ENCODE assay signal across 9 cellular contexts in genomic region chr2:110858135-110858737, GRCh38.
DNase-seq lines count a peak whose midpoint lies in the region; ATAC-seq and TF ChIP-seq lines count a peak whose summit lies in the region.
"Had no signal": no experiment of that assay in that cellular context is flagged by ENCODE, and none has a peak within 500 bp of the region (broad histone marks: within the 10 kb centered on the region; RNA-seq: fewer than 3 reads in every experiment).

No MANE protein-coding gene starts in this region.

- BruUV-seq in A673 (replicated peaks; lab: Mats Ljungman, UMichigan): no TSS peak

- H2AFZ ChIP-seq in MM.1S (ENCODE audit: low read length): 0 out of 2 replicates have a peak overlapping the region, but pooled peaks have one; percentile 2
- H2AFZ ChIP-seq: parathyroid adenoma had no signal

- H3K27me3 ChIP-seq in CD8-positive, alpha-beta T cell (ENCODE audit: insufficient read depth, low read length): no peaks in the 10 kb centered on the region
- H3K27me3 ChIP-seq in MM.1S (replicated peaks; ENCODE audit: insufficient read depth, low read length) (no peaks in the 10 kb centered on the region), A673 (replicated peaks; ENCODE audit: insufficient read depth, low read depth, low read length, poor library complexity) (peaks cover 72% of the 10 kb centered on the region)

- POLR2A ChIA-PET in CD8-positive, alpha-beta T cell (lab: Charles Lee): interaction anchor here (0.8 to 3.1 kb wide), 8 partner anchors 9 to 262 kb away, joined by 3 to 21 read pairs (median 6); partner anchors contain the start of gene BCL2L11
- POLR2A ChIA-PET in A673 (lab: Charles Lee; ENCODE audit: low non-redundant PET): no interaction called here

- peaks cover 26% of the 10 kb centered on the region for H3F3A ChIP-seq in MM.1S (ENCODE audit: insufficient read depth, low read length)

- peak overlapping the region; percentile 81 for H3K9ac ChIP-seq in MM.1S (ENCODE audit: low read length)
- H3K9ac ChIP-seq: parathyroid adenoma had no signal

- H3K4me3 Mint-ChIP-seq in CD8-positive, alpha-beta T cell: peak overlapping the region; percentile 70
- peak overlapping the region; percentile 80 for H3K4me3 Mint-ChIP-seq in activated T-helper 1 cell treated with anti-CD3 and anti-CD28 coated beads, Interleukin-12 subunit alpha, Interleukin-12 subunit beta, Interleukin-2, Interleukin-4 antibody, amounts not matched to agents 30 ng/mL and 10 ng/mL and 1 ng/mL, durations not matched to agents 14 hours and 24 hours and 36 hours

- CTCF ChIA-PET in CD8-positive, alpha-beta T cell (lab: Charles Lee): interaction anchor here (0.6 to 2.6 kb wide), 9 partner anchors 10 to 259 kb away, joined by 3 to 29 read pairs (median 5); no protein-coding TSS in a partner anchor
- CTCF ChIA-PET in A673 (lab: Charles Lee): no interaction called here

- peaks cover 44% of the 10 kb centered on the region for H3K4me1 ChIP-seq in CD8-positive, alpha-beta T cell (ENCODE audit: insufficient read depth, low read length)
- H3K4me1 ChIP-seq in MM.1S (ENCODE audit: low read length) (peaks cover 42% of the 10 kb centered on the region), A673 (ENCODE audit: insufficient read depth, low read length, poor library complexity, severe bottlenecking) (no peaks in the 10 kb centered on the region)
- H3K4me1 ChIP-seq: parathyroid adenoma had no signal

- peak overlapping the region; percentile 24 for H3K4me3 ChIP-seq in CD8-positive, alpha-beta T cell (ENCODE audit: low read depth, low read length)
- H3K4me3 ChIP-seq in MM.1S (ENCODE audit: low read length) (peak overlapping the region; percentile 55), A673 (ENCODE audit: low read depth, low read length, poor library complexity, severe bottlenecking) (no peak overlapping the region)

- no peak for TF ChIP-seq CTCF in CD8-positive, alpha-beta T cell (IDR thresholded peaks at IDR 0.05)
- TF ChIP-seq CTCF in MM.1S (IDR thresholded peaks at IDR 0.05; ENCODE audit: low read length): no peak
- no peak for TF ChIP-seq CTCF in A673 (conservative IDR thresholded peaks at IDR 0.05; ENCODE audit: low read depth, low read length)

- no peaks in the 10 kb centered on the region for H3K36me3 Mint-ChIP-seq in CD8-positive, alpha-beta T cell
- H3K36me3 Mint-ChIP-seq in activated T-helper 1 cell treated with anti-CD3 and anti-CD28 coated beads, Interleukin-12 subunit alpha, Interleukin-12 subunit beta, Interleukin-2, Interleukin-4 antibody, amounts not matched to agents 30 ng/mL and 10 ng/mL and 1 ng/mL, durations not matched to agents 14 hours and 24 hours and 36 hours (ENCODE audit: low read depth): no peaks in the 10 kb centered on the region

- peak overlapping the region; percentile 88 for H3K4me2 ChIP-seq in MM.1S (ENCODE audit: low read depth, low read length)

- H3K9me3 Mint-ChIP-seq in CD8-positive, alpha-beta T cell: no peaks in the 10 kb centered on the region
- H3K9me3 Mint-ChIP-seq in activated T-helper 1 cell treated with anti-CD3 and anti-CD28 coated beads, Interleukin-12 subunit alpha, Interleukin-12 subunit beta, Interleukin-2, Interleukin-4 antibody, amounts not matched to agents 30 ng/mL and 10 ng/mL and 1 ng/mL, durations not matched to agents 14 hours and 24 hours and 36 hours: no peaks in the 10 kb centered on the region

- no peaks in the 10 kb centered on the region for H3K27me3 Mint-ChIP-seq in CD8-positive, alpha-beta T cell (ENCODE audit: low read depth)
- H3K27me3 Mint-ChIP-seq in activated T-helper 1 cell treated with anti-CD3 and anti-CD28 coated beads, Interleukin-12 subunit alpha, Interleukin-12 subunit beta, Interleukin-2, Interleukin-4 antibody, amounts not matched to agents 30 ng/mL and 10 ng/mL and 1 ng/mL, durations not matched to agents 14 hours and 24 hours and 36 hours (ENCODE audit: insufficient read depth): peaks cover 37% of the 10 kb centered on the region

- H3K27ac ChIP-seq in CD8-positive, alpha-beta T cell (ENCODE audit: low read depth, low read length): peak overlapping the region; percentile 49
- H3K27ac ChIP-seq in MM.1S (ENCODE audit: low read length) (peak overlapping the region; percentile 96), A673 (ENCODE audit: low read depth, low read length, poor library complexity, severe bottlenecking) (no peak overlapping the region)
- H3K27ac ChIP-seq: parathyroid adenoma had no signal

- H3K4me1 Mint-ChIP-seq in CD8-positive, alpha-beta T cell (ENCODE audit: low read depth): peaks cover 54% of the 10 kb centered on the region
- H3K4me1 Mint-ChIP-seq in activated T-helper 1 cell treated with anti-CD3 and anti-CD28 coated beads, Interleukin-12 subunit alpha, Interleukin-12 subunit beta, Interleukin-2, Interleukin-4 antibody, amounts not matched to agents 30 ng/mL and 10 ng/mL and 1 ng/mL, durations not matched to agents 14 hours and 24 hours and 36 hours (ENCODE audit: low read depth): peaks cover 76% of the 10 kb centered on the region

- DNase-seq in CD8-positive, alpha-beta T cell: peak; percentile 46 to 89 (median 67)
- peak; percentile 97 for DNase-seq in MM.1S
- peak; percentile 75 for DNase-seq in activated T-helper 1 cell treated with anti-CD3 and anti-CD28 coated beads, Interleukin-12 subunit alpha, Interleukin-12 subunit beta, Interleukin-2, Interleukin-4 antibody, amounts not matched to agents 30 ng/mL and 10 ng/mL and 1 ng/mL, durations not matched to agents 14 hours and 24 hours and 36 hours (ENCODE audit: low spot score)
- peak in 36 of 56 donors; percentile 5 to 76 (median 37) for DNase-seq in nucleus accumbens (lab: John Stamatoyannopoulos, UW)
- DNase-seq in NCI-H226: no peak
- no peak for DNase-seq in A673 (ENCODE audit: low spot score)
- no peak for DNase-seq in middle frontal gyrus (ENCODE audit: extremely low spot score, low spot score)

- 0 out of 2 replicates have a peak, but pooled peaks cover 3% of the 10 kb centered on the region for H3K79me2 ChIP-seq in MM.1S (ENCODE audit: low read length)
- H3K79me2 ChIP-seq: parathyroid adenoma had no signal

- H3K27ac Mint-ChIP-seq in CD8-positive, alpha-beta T cell: peak overlapping the region; percentile 94
- peak overlapping the region; percentile 87 for H3K27ac Mint-ChIP-seq in activated T-helper 1 cell treated with anti-CD3 and anti-CD28 coated beads, Interleukin-12 subunit alpha, Interleukin-12 subunit beta, Interleukin-2, Interleukin-4 antibody, amounts not matched to agents 30 ng/mL and 10 ng/mL and 1 ng/mL, durations not matched to agents 14 hours and 24 hours and 36 hours

- no peaks in the 10 kb centered on the region for H4K20me1 ChIP-seq in MM.1S (ENCODE audit: insufficient read depth, low read length)

- no peaks in the 10 kb centered on the region for H3K9me3 ChIP-seq in CD8-positive, alpha-beta T cell (ENCODE audit: low read length)
- H3K9me3 ChIP-seq in MM.1S (replicated peaks; ENCODE audit: insufficient read depth, low read length): no peaks in the 10 kb centered on the region
- H3K9me3 ChIP-seq in A673 (ENCODE audit: low read depth, low read length, poor library complexity, severe bottlenecking): no peaks in the 10 kb centered on the region

- intact Hi-C loops in CD8-positive, alpha-beta T cell (cut with DNase I, micrococcal nuclease): loop anchor here (1.0 to 10.0 kb wide), 4 partner anchors 11 to 1197 kb away; partner anchors contain the start of genes BCL2L11 (in 1 of the 2), BUB1 (in 1 of the 2) and TMEM87B (in 1 of the 2)
- intact Hi-C loops in activated T-helper 1 cell treated with anti-CD3 and anti-CD28 coated beads, Interleukin-12 subunit alpha, Interleukin-12 subunit beta, Interleukin-2, Interleukin-4 antibody, amounts not matched to agents 30 ng/mL and 10 ng/mL and 1 ng/mL, durations not matched to agents 14 hours and 24 hours and 36 hours (cut with micrococcal nuclease): loop anchor here (1.0 to 2.0 kb wide), 8 partner anchors 9 to 258 kb away; no protein-coding TSS in a partner anchor
- intact Hi-C loops in A673 (cut with micrococcal nuclease; ENCODE audit: unreplicated experiment): no loop called here

- peak; percentile 94 for ATAC-seq in CD8-positive, alpha-beta T cell
- ATAC-seq in GM21526 (IDR thresholded peaks at IDR 0.05; ENCODE audit: low FRiP score, unreplicated experiment): peak; percentile 79

- no peaks in the 10 kb centered on the region for H3K36me3 ChIP-seq in CD8-positive, alpha-beta T cell (ENCODE audit: insufficient read depth, low read length)
- H3K36me3 ChIP-seq in MM.1S (replicated peaks; ENCODE audit: insufficient read depth, low read length) (no peaks in the 10 kb centered on the region), A673 (ENCODE audit: insufficient read depth, low read length, poor library complexity, severe bottlenecking) (no peaks in the 10 kb centered on the region)

- no peaks in the 10 kb centered on the region for H3K9me2 ChIP-seq in MM.1S (replicated peaks; ENCODE audit: insufficient read depth, low read length)

Comparison
In these comparisons a context has a peak if more than half of its experiments do, and no peak if none do; other contexts are left out.
1. DNase-seq: peak in CD8-positive, alpha-beta T cell (7 of 7), MM.1S (single experiment), activated T-helper 1 cell treated with anti-CD3 and anti-CD28 coated beads, Interleukin-12 subunit alpha, Interleukin-12 subunit beta, Interleukin-2, Interleukin-4 antibody, amounts not matched to agents 30 ng/mL and 10 ng/mL and 1 ng/mL, durations not matched to agents 14 hours and 24 hours and 36 hours (single experiment) and nucleus accumbens (36 of 56); none in NCI-H226 (single experiment), A673 (single experiment) and middle frontal gyrus (single experiment).